In the genomic region with DNA sequence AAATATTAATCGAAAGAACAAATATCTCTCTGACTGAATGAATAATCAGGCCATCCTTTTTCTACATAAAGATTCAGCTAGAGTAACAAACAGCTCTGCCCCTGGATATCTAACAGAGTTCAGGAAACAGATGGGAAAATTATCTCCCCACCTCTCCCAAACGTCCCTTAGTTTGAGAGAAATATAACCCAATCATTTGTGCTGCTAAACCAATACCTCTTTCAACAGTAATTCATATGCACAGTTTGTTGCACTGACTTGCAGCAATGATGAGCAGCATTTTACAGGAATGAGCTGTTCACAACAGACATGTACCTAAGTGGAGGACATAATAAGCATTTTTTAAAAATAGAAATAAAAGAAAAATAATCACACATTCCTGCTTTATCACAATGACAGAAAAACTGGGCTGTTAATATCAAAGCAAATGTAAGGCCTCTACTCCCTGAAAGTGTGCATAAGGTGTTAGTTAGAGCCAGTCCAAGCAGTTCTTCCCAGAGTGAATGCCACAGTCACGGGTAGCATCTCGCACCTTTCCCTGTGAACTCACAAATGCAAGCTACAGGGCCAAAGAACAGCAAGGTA, we compare ENCODE assay signal across 8 cellular contexts.
DNase-seq lines count a peak whose midpoint lies in the region; TF ChIP-seq lines count a peak whose summit lies in the region.

No MANE protein-coding gene starts in this region.

- TF ChIP-seq POLR2A in erythroblast (IDR thresholded peaks at IDR 0.05; ENCODE audit: low read length), result no peak

- in situ Hi-C loops in ACHN (cut with HindIII; ENCODE audit: low pct_ligation_motif_present, low pct_unique_long_range_greater_than_20kb, low sequenced_read_pairs), result no loop called here

- peaks cover 8% of the 10 kb centered on the region; the same call in 1 of the 2 replicates for H3K4me1 ChIP-seq in ES-I3 (ENCODE audit: insufficient read depth, low read length)

- H3K9me3 ChIP-seq in ES-I3 (ENCODE audit: control insufficient read depth, insufficient read depth, low read length), result no peaks in the 10 kb centered on the region

- peak; percentile 37 for DNase-seq in RKO (ENCODE audit: low spot score)
- peak; percentile 33 to 54 for DNase-seq in erythroblast (lab: John Stamatoyannopoulos, UW)
- peak; percentile 46 for DNase-seq in pons (ENCODE audit: low spot score)
- DNase-seq in C1 segment of cervical spinal cord (lab: John Stamatoyannopoulos, UW), result no peak
- DNase-seq in ACHN, result no peak
- DNase-seq in activated effector memory CD4-positive, alpha-beta T cell treated with Interleukin-2 at 50 U/mL for 16 hours, result no peak
- DNase-seq in GM19240 (ENCODE audit: insufficient read length, low spot score), result no peak

- H3K9ac ChIP-seq in ES-I3 (ENCODE audit: low read depth, low read length), result peak overlapping the region; percentile 80

- H3K36me3 ChIP-seq in ES-I3 (ENCODE audit: insufficient read depth, low read length), result no peaks in the 10 kb centered on the region; the same call in 1 of the 2 replicates

Comparison
In these comparisons a context has a peak if more than half of its experiments do, and no peak if none do; other contexts are left out.
1. DNase-seq: peak in RKO (single experiment), erythroblast (2 of 2) and pons (single experiment); none in C1 segment of cervical spinal cord (0 of 14), ACHN (single experiment), activated effector memory CD4-positive, alpha-beta T cell treated with Interleukin-2 at 50 U/mL for 16 hours (single experiment) and GM19240 (single experiment).